29 cellular contexts compared by ENCODE assay signal in the genomic region with DNA sequence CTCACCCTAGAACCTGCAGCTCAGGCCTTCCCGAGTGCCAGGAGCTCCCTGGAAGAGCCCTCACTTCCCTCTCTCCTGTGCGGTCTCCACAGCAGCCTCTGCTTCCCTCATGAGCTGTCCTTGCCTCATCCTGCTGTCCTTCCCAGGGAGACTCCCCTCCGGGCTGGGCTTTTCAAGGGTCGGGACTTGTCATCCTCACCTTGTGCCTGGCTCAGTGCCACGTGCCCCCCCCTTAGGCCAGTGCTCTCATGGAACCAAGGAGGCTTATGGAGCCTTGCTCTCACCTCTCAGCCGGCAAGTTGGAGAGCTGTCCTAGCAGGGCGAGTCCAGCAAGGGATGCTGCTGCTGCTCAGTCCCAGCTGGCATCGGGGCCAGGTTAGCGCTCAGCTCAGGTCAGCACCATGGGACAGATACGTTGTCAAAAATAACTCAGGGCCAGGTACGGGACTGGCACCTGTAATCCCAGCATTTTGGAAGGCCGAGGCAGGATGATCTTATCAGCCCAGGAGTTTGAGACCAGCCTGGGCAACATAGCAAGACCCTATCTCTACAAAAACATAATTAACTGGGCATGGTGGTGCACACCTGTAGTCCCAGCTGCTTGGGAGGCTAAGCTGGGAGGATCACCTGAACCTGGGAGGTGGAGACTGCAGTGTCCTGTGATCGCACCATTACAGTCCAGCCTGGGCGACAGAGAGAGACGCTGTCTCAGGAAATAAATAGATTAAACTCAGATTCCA.
"Had no signal": no experiment of that assay in that cellular context is flagged by ENCODE, and none has a peak within 500 bp of the region (broad histone marks: within the 10 kb centered on the region; RNA-seq: fewer than 3 reads in every experiment).

No MANE protein-coding gene starts in this region.

- H3K4me3 ChIP-seq: body of pancreas, coronary artery, dorsolateral prefrontal cortex, esophagus squamous epithelium, heart left ventricle had no signal

- H3K27me3 Mint-ChIP-seq: activated naive CD8-positive, alpha-beta T cell; activated T-helper 17 cell treated with anti-CD3 and anti-CD28 coated beads, Interleukin-2, amount 50 U/mL, for 72 hours had no signal

- H3K4me1 Mint-ChIP-seq: activated CD4-positive, alpha-beta memory T cell treated with anti-CD3 and anti-CD28 coated beads, Interleukin-2, amount 10 ng/mL, durations not matched to agents 7 days and 5 days; activated T-helper 17 cell treated with anti-CD3 and anti-CD28 coated beads, Interleukin-2, amount 50 U/mL, for 72 hours; T-helper 17 cell had no signal

- H3K9me3 ChIP-seq: body of pancreas, esophagus squamous epithelium, heart left ventricle had no signal

- H3K4me3 Mint-ChIP-seq: activated CD4-positive, alpha-beta memory T cell treated with anti-CD3 and anti-CD28 coated beads, Interleukin-2, amount 10 ng/mL, durations not matched to agents 7 days and 5 days; activated CD4-positive, alpha-beta T cell treated with anti-CD3 and anti-CD28 coated beads, Interleukin-2, amount 10 ng/mL, durations not matched to agents 7 days and 5 days; activated naive CD8-positive, alpha-beta T cell; activated T-cell treated with anti-CD3 and anti-CD28 coated beads, Interleukin-2, amount 50 U/mL, for 4 hours; activated T-helper 17 cell treated with anti-CD3 and anti-CD28 coated beads, Interleukin-2, amount 50 U/mL, for 72 hours; dendritic cell treated with granulocyte-macrophage colony-stimulating factor and Interleukin-4, amounts not matched to agents 40 ng/mL and 50 ng/mL, for 4 days; effector memory CD8-positive, alpha-beta T cell; T-helper 17 cell; T-helper 2 cell treated with Interferon-gamma antibody and Interleukin-4, amounts not matched to agents 5 μg/mL and 100 μg/mL, for 36 hours had no signal

- ATAC-seq: activated T-cell treated with anti-CD3 and anti-CD28 coated beads, Interleukin-2, amount 50 U/mL, for 4 hours; activated T-helper 17 cell treated with anti-CD3 and anti-CD28 coated beads, Interleukin-2, amount 50 U/mL, for 72 hours; body of pancreas; effector memory CD8-positive, alpha-beta T cell; heart left ventricle; T-helper 17 cell had no signal

- H3K4me1 ChIP-seq: body of pancreas, esophagus squamous epithelium had no signal

- H3K27me3 ChIP-seq: body of pancreas, dorsolateral prefrontal cortex, esophagus squamous epithelium had no signal

- H3K27ac ChIP-seq: body of pancreas, coronary artery, epithelial cell of prostate, esophagus squamous epithelium, heart left ventricle had no signal

- H3K9me3 Mint-ChIP-seq: activated CD4-positive, alpha-beta memory T cell treated with anti-CD3 and anti-CD28 coated beads, Interleukin-2, amount 10 ng/mL, durations not matched to agents 7 days and 5 days; activated CD4-positive, alpha-beta T cell treated with anti-CD3 and anti-CD28 coated beads, Interleukin-2, amount 10 ng/mL, durations not matched to agents 7 days and 5 days; activated T-cell treated with anti-CD3 and anti-CD28 coated beads, Interleukin-2, amount 50 U/mL, for 4 hours; activated T-helper 17 cell treated with anti-CD3 and anti-CD28 coated beads, Interleukin-2, amount 50 U/mL, for 72 hours; dendritic cell treated with granulocyte-macrophage colony-stimulating factor and Interleukin-4, amounts not matched to agents 40 ng/mL and 50 ng/mL, for 4 days; effector memory CD8-positive, alpha-beta T cell; T-helper 2 cell treated with Interferon-gamma antibody and Interleukin-4, amounts not matched to agents 5 μg/mL and 100 μg/mL, for 36 hours had no signal

- DNase-seq: activated CD4-positive, alpha-beta memory T cell treated with anti-CD3 and anti-CD28 coated beads, Interleukin-2, amount 10 ng/mL, durations not matched to agents 7 days and 5 days; activated CD4-positive, alpha-beta T cell treated with anti-CD3 and anti-CD28 coated beads for 1 hour; activated CD4-positive, alpha-beta T cell treated with anti-CD3 and anti-CD28 coated beads for 4 hours; activated CD4-positive, alpha-beta T cell treated with anti-CD3 and anti-CD28 coated beads, Interleukin-2, amount 10 ng/mL, durations not matched to agents 7 days and 5 days; activated CD4-positive, alpha-beta T cell treated with anti-CD3 and anti-CD28 coated beads, Interleukin-2, amount 50 U/mL, for 4 hours; activated effector memory CD4-positive, alpha-beta T cell treated with Interleukin-2 at 50 U/mL for 16 hours; activated gamma-delta T cell treated with Interleukin-2 at 50 U/mL for 16 hours; activated naive CD4-positive, alpha-beta T cell treated with anti-CD3 and anti-CD28 coated beads, Interleukin-2, amount 50 U/mL, for 16 hours; activated naive CD4-positive, alpha-beta T cell treated with Interleukin-2 at 50 U/mL for 16 hours; activated T-cell treated with anti-CD3 and anti-CD28 coated beads, Interleukin-2, amount 50 U/mL, for 4 hours; amniotic stem cell; anterior cingulate cortex; body of pancreas; central memory CD4-positive, alpha-beta T cell; cerebellar nuclear complex; dorsolateral prefrontal cortex; effector memory CD8-positive, alpha-beta T cell; esophagus squamous epithelium; foreskin melanocyte; heart left ventricle; T-helper 1 cell; T-helper 17 cell; T1000 had no signal

- H3K27ac Mint-ChIP-seq: activated CD4-positive, alpha-beta memory T cell treated with anti-CD3 and anti-CD28 coated beads, Interleukin-2, amount 10 ng/mL, durations not matched to agents 7 days and 5 days; activated CD4-positive, alpha-beta T cell treated with anti-CD3 and anti-CD28 coated beads, Interleukin-2, amount 10 ng/mL, durations not matched to agents 7 days and 5 days; activated naive CD8-positive, alpha-beta T cell; activated T-helper 17 cell treated with anti-CD3 and anti-CD28 coated beads, Interleukin-2, amount 50 U/mL, for 72 hours; dendritic cell treated with granulocyte-macrophage colony-stimulating factor and Interleukin-4, amounts not matched to agents 40 ng/mL and 50 ng/mL, for 4 days; effector memory CD8-positive, alpha-beta T cell; T-helper 17 cell; T-helper 2 cell treated with Interferon-gamma antibody and Interleukin-4, amounts not matched to agents 5 μg/mL and 100 μg/mL, for 36 hours had no signal
